ENCODE assay signal across 32 cellular contexts in the genomic region with DNA sequence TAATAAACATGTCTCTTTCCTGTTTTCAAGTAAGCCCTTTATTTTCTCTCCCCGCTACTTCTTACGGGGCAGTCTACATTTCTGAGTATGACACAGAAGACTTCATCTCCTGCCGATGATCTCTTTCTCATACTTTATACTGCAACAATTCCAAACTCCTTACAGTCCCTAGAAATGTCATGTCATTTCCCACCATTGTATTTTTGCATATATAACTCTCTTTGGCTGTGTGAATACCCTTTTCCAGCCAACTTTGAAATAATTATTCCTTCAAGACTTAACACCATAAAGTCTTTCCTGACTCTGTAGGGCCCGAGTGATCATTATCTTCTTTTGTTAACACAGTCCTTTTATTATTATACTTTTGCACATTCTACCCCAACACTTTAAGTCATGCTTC.
"Had no signal": no experiment of that assay in that cellular context is flagged by ENCODE, and none has a peak within 500 bp of the region (broad histone marks: within the 10 kb centered on the region; RNA-seq: fewer than 3 reads in every experiment).

No MANE protein-coding gene starts in this region.

- H3K9me3 ChIP-seq: body of pancreas, colonic mucosa, esophagus muscularis mucosa, gastrocnemius medialis had no signal

- H3K4me1 ChIP-seq: body of pancreas, breast epithelium, colonic mucosa, foreskin keratinocyte, gastrocnemius medialis, heart left ventricle had no signal

- H3K36me3 ChIP-seq: breast epithelium, colonic mucosa had no signal

- H3K27ac ChIP-seq: body of pancreas, breast epithelium, cardiac muscle cell, colonic mucosa, dorsolateral prefrontal cortex, esophagus muscularis mucosa, foreskin keratinocyte, gastrocnemius medialis, heart left ventricle, WERI-Rb-1 had no signal

- ATAC-seq: activated CD4-positive, CD25-positive, alpha-beta regulatory T cell treated with anti-CD3 and anti-CD28 coated beads, Interleukin-2, amount 50 U/mL, for 24 hours; activated CD8-positive, alpha-beta T cell treated with anti-CD3 and anti-CD28 coated beads for 36 hours; activated T-cell treated with anti-CD3 and anti-CD28 coated beads, Interleukin-2, amount 50 U/mL, for 4 hours; activated T-helper 17 cell treated with anti-CD3 and anti-CD28 coated beads, Interleukin-2, amount 50 U/mL, for 72 hours; body of pancreas; foreskin keratinocyte; gastrocnemius medialis; heart left ventricle had no signal

- H3K4me3 ChIP-seq: body of pancreas, breast epithelium, cardiac muscle cell, colonic mucosa, dorsolateral prefrontal cortex, esophagus muscularis mucosa, gastrocnemius medialis, heart left ventricle had no signal

- DNase-seq: activated B cell treated with CpG ODN at 0.5 μM for 24 hours; activated CD4-positive, alpha-beta T cell treated with anti-CD3 and anti-CD28 coated beads for 48 hours; activated CD4-positive, alpha-beta T cell treated with anti-CD3 and anti-CD28 coated beads, Interleukin-2, amount 50 U/mL, for 1 hour; activated CD4-positive, alpha-beta T cell treated with anti-CD3 and anti-CD28 coated beads, Interleukin-2, amount 50 U/mL, for 48 hours; activated CD8-positive, alpha-beta memory T cell treated with anti-CD3 and anti-CD28 coated beads for 24 hours; activated CD8-positive, alpha-beta T cell treated with anti-CD3 and anti-CD28 coated beads for 36 hours; activated effector memory CD4-positive, alpha-beta T cell treated with Interleukin-2 at 50 U/mL for 16 hours; activated gamma-delta T cell treated with Interleukin-2 at 50 U/mL for 16 hours; activated naive CD4-positive, alpha-beta T cell treated with anti-CD3 and anti-CD28 coated beads, Interleukin-2, amount 50 U/mL, for 16 hours; activated naive CD4-positive, alpha-beta T cell treated with Interleukin-2 at 50 U/mL for 16 hours; activated T-cell treated with anti-CD3 and anti-CD28 coated beads, Interleukin-2, amount 50 U/mL, for 4 hours; amniotic stem cell; anterior cingulate cortex; body of pancreas; central memory CD4-positive, alpha-beta T cell; cerebellar nuclear complex; colonic mucosa; dorsolateral prefrontal cortex; effector memory CD4-positive, alpha-beta T cell; endodermal cell; erythroblast; foreskin keratinocyte; gastrocnemius medialis; glutamatergic neuron; heart left ventricle; T-helper 9 cell; WERI-Rb-1 had no signal

- H3K27me3 ChIP-seq: body of pancreas, breast epithelium, cardiac muscle cell, colonic mucosa, dorsolateral prefrontal cortex, esophagus muscularis mucosa, foreskin keratinocyte, gastrocnemius medialis, heart left ventricle had no signal
